Comparison of ENCODE assay signal across 24 cellular contexts in the genomic region with DNA sequence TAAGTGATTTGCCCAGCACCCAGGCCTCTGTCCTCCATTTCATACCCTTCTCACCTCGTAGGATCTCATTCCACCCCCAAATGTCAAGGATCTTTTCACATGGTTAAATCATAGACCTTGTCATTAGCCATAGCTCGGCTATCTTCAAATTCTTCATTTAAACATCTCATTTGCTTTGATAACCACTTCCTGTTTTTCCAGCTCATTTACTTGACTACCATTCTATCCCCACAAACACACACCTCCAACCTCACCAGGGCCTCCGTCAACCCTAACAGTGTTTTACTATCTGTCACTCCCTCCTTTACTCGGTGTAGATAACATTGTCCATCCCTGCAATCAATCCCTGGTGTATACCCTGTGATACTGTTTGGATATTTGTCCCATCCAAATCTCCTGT.
"Had no signal": no experiment of that assay in that cellular context is flagged by ENCODE, and none has a peak within 500 bp of the region (broad histone marks: within the 10 kb centered on the region; RNA-seq: fewer than 3 reads in every experiment).

No MANE protein-coding gene starts in this region.

- H3K79me2 ChIP-seq: hepatocyte had no signal

- H3K27ac ChIP-seq: dorsolateral prefrontal cortex, gastrocnemius medialis, heart left ventricle, hepatocyte, left lung, ovary, psoas muscle, sigmoid colon, stomach, thyroid gland, vagina had no signal

- ATAC-seq: gastrocnemius medialis; heart left ventricle; left lung; naive thymus-derived CD8-positive, alpha-beta T cell; psoas muscle; right cardiac atrium; stimulated activated effector memory CD8-positive, alpha-beta T cell treated with anti-CD3 and anti-CD28 coated beads, Interleukin-12 subunit alpha, Interleukin-12 subunit beta, amount 100 ng/mL, for 72 hours had no signal

- H3K27me3 ChIP-seq: gastrocnemius medialis, left lung, ovary, sigmoid colon, stomach, thyroid gland, vagina had no signal

- DNase-seq: dorsolateral prefrontal cortex; effector CD4-positive, alpha-beta T cell; foreskin fibroblast; gastrocnemius medialis; heart left ventricle; kidney; left lung; naive thymus-derived CD8-positive, alpha-beta T cell; nephron progenitor cell; nucleus accumbens; ovary; posterior cingulate gyrus; psoas muscle; right cardiac atrium; sigmoid colon; stimulated activated CD4-positive, alpha-beta T cell treated with anti-CD3 and anti-CD28 coated beads, Interleukin-2, amount 100 ng/mL, for 24 hours; stimulated activated CD4-positive, alpha-beta T cell treated with anti-CD3 and anti-CD28 coated beads, Interleukin-4, amount 100 ng/mL, for 24 hours; stimulated activated naive CD4-positive, alpha-beta T cell treated with Interleukin-2 at 50 U/mL for 16 hours; stomach; thyroid gland; trophoblast cell had no signal

- H2AFZ ChIP-seq: hepatocyte had no signal

- H3K9me3 ChIP-seq: gastrocnemius medialis, heart left ventricle, left lung, ovary, psoas muscle, sigmoid colon, stomach, thyroid gland, vagina had no signal

- H3K36me3 ChIP-seq: gastrocnemius medialis, heart left ventricle, left lung, ovary, sigmoid colon, stomach, thyroid gland, vagina had no signal

- H3K4me3 ChIP-seq: dorsolateral prefrontal cortex, gastrocnemius medialis, heart left ventricle, hepatocyte, left lung, ovary, psoas muscle, sigmoid colon, stomach, thyroid gland, vagina had no signal

- H3K4me1 ChIP-seq: gastrocnemius medialis, psoas muscle, sigmoid colon, stomach, thyroid gland had no signal

- H3K4me2 ChIP-seq: hepatocyte had no signal
